ENCODE assay signal across 16 cellular contexts in genomic region chr6:31775184-31775583, GRCh38. TPM values are rescaled to one million over a fixed set of nuclear protein-coding genes. Genes with fewer than 3 reads are reported as not detected.
DNase-seq lines count a peak whose midpoint lies in the region; ATAC-seq and TF ChIP-seq lines count a peak whose summit lies in the region.
"Had no signal": no experiment of that assay in that cellular context is flagged by ENCODE, and none has a peak within 500 bp of the region (broad histone marks: within the 10 kb centered on the region; RNA-seq: fewer than 3 reads in every experiment).

No MANE protein-coding gene starts in this region.

- H3K4me3 ChIP-seq in breast epithelium = no peak overlapping the region
- H3K4me3 ChIP-seq in mucosa of rectum (ENCODE audit: low read length in 2 of 2) = no peak overlapping the region
- H3K4me3 ChIP-seq: GM23338, lung, right lobe of liver, tibial nerve had no signal

- DNase-seq in T47D (ENCODE audit: low read depth in 1 of 2, low spot score in 1 of 2) (peak; percentile 42 to 72), breast epithelium (ENCODE audit: low spot score in 2 of 2) (no peak), NCI-H1417 treated with DMSO at 0.1 percent for 48 hours (lab: John Stamatoyannopoulos, UW) (no peak), DMS79 (lab: John Stamatoyannopoulos, UW) (no peak), DMS79 treated with DMSO at 0.1 percent for 48 hours (lab: John Stamatoyannopoulos, UW) (no peak)
- DNase-seq: activated B cell treated with CpG ODN at 0.5 μM for 24 hours; NCI-H1092; stimulated activated CD4-positive, alpha-beta T cell treated with anti-CD3 and anti-CD28 coated beads, Interleukin-2, amount 100 ng/mL, for 48 hours had no signal

- H3K9me3 ChIP-seq in breast epithelium (no peaks in the 10 kb centered on the region), mucosa of rectum (ENCODE audit: control insufficient read depth in 2 of 2, low read length in 2 of 2) (no peaks in the 10 kb centered on the region)
- H3K9me3 ChIP-seq: neutrophil, right lobe of liver, tibial nerve had no signal

- no peaks in the 10 kb centered on the region for H3K27me3 Mint-ChIP-seq in activated T-helper 17 cell treated with anti-CD3 and anti-CD28 coated beads, Interleukin-2, amount 50 U/mL, for 72 hours
- H3K27me3 Mint-ChIP-seq: activated B cell treated with CpG ODN at 0.5 μM for 24 hours had no signal

- peaks cover 22% of the 10 kb centered on the region for H3K4me1 Mint-ChIP-seq in activated T-helper 17 cell treated with anti-CD3 and anti-CD28 coated beads, Interleukin-2, amount 50 U/mL, for 72 hours
- H3K4me1 Mint-ChIP-seq: GM23338 had no signal

- intact Hi-C loops in breast epithelium (cut with DNase I; ENCODE audit: low total_unique reads) = no loop called here

- H3K27ac ChIP-seq in breast epithelium = no peak overlapping the region
- peak overlapping the region; percentile 74 to 85 for H3K27ac ChIP-seq in mucosa of rectum (ENCODE audit: low read depth in 2 of 2, low read length in 2 of 2)
- H3K27ac ChIP-seq: neutrophil, tibial nerve had no signal

- H3K36me3 ChIP-seq in breast epithelium (no peaks in the 10 kb centered on the region), mucosa of rectum (ENCODE audit: control insufficient read depth in 2 of 2, insufficient read depth in 2 of 2, low read length in 2 of 2) (peaks cover 5 to 6% of the 10 kb centered on the region in 2 donors)

- no peak for TF ChIP-seq CTCF in breast epithelium (IDR thresholded peaks at IDR 0.05)

- H3K27me3 ChIP-seq in breast epithelium (no peaks in the 10 kb centered on the region), mucosa of rectum (ENCODE audit: control insufficient read depth in 2 of 2, insufficient read depth in 2 of 2, low read length in 2 of 2) (no peaks in the 10 kb centered on the region)
- H3K27me3 ChIP-seq: right lobe of liver, tibial nerve had no signal

- peak overlapping the region; percentile 13 for H3K27ac Mint-ChIP-seq in activated T-helper 17 cell treated with anti-CD3 and anti-CD28 coated beads, Interleukin-2, amount 50 U/mL, for 72 hours
- H3K27ac Mint-ChIP-seq: activated B cell treated with CpG ODN at 0.5 μM for 24 hours, GM23338 had no signal

- H3K9me3 Mint-ChIP-seq in activated T-helper 17 cell treated with anti-CD3 and anti-CD28 coated beads, Interleukin-2, amount 50 U/mL, for 72 hours = no peaks in the 10 kb centered on the region
- H3K9me3 Mint-ChIP-seq: activated B cell treated with CpG ODN at 0.5 μM for 24 hours, GM23338 had no signal

- H3K36me3 Mint-ChIP-seq in activated T-helper 17 cell treated with anti-CD3 and anti-CD28 coated beads, Interleukin-2, amount 50 U/mL, for 72 hours (ENCODE audit: low read depth) = peaks cover 7% of the 10 kb centered on the region

- H3K9ac ChIP-seq in mucosa of rectum (ENCODE audit: low read depth in 1 of 2, low read length in 2 of 2) = peak overlapping the region in 1 of 2 donors; percentile 66

- TF ChIP-seq POLR2A in breast epithelium (IDR thresholded peaks at IDR 0.05) = no peak

- no peak for ATAC-seq in activated T-helper 17 cell treated with anti-CD3 and anti-CD28 coated beads, Interleukin-2, amount 50 U/mL, for 72 hours (replicated peaks)
- ATAC-seq in GM21737 (IDR thresholded peaks at IDR 0.05; ENCODE audit: unreplicated experiment) = no peak
- ATAC-seq: GM23338 had no signal

- in situ Hi-C loops in T47D (cut with HindIII; ENCODE audit: low pct_unique_long_range_greater_than_20kb, low sequenced_read_pairs) = no loop called here

- H3K4me1 ChIP-seq in breast epithelium (peaks cover 6 to 8% of the 10 kb centered on the region in 2 donors), mucosa of rectum (ENCODE audit: control insufficient read depth in 2 of 2, insufficient read depth in 2 of 2, low read length in 2 of 2) (peaks cover 27 to 32% of the 10 kb centered on the region in 2 donors)

- H3K4me3 Mint-ChIP-seq in activated T-helper 17 cell treated with anti-CD3 and anti-CD28 coated beads, Interleukin-2, amount 50 U/mL, for 72 hours = peak overlapping the region; percentile 64
- H3K4me3 Mint-ChIP-seq: activated B cell treated with CpG ODN at 0.5 μM for 24 hours, GM23338 had no signal

RNA-seq across cellular contexts. Expression of gene VWA7, which starts 1.9 kb away (rescaled TPM):
- total RNA-seq in breast epithelium = 1 to 10 TPM in 1 of 3 donors, under 1 TPM in 1, not detected in 1; under 0.01 to 1.6 TPM
- total RNA-seq in activated T-helper 17 cell treated with anti-CD3 and anti-CD28 coated beads, Interleukin-2, amount 50 U/mL, for 72 hours = 1 to 10 TPM; 2.9 to 4.2 TPM

RNA-seq across cellular contexts. Expression of gene SAPCD1, which starts 12.7 kb away (rescaled TPM):
- 1 to 10 TPM in 2 of 3 donors, not detected in 1; 1.6 to 2.0 TPM for total RNA-seq in breast epithelium
- 10 to 100 TPM; 12.1 to 18.9 TPM for total RNA-seq in activated T-helper 17 cell treated with anti-CD3 and anti-CD28 coated beads, Interleukin-2, amount 50 U/mL, for 72 hours

RNA-seq across cellular contexts. Expression of gene VARS1, which starts 20.4 kb away (rescaled TPM):
- total RNA-seq in breast epithelium = 10 to 100 TPM; 19.2 to 35.4 (median 26.2) TPM
- 100 to 1,000 TPM in 1 of 2 donors, 10 to 100 TPM in 1; 75.3 to 134 TPM for total RNA-seq in activated T-helper 17 cell treated with anti-CD3 and anti-CD28 coated beads, Interleukin-2, amount 50 U/mL, for 72 hours

RNA-seq across cellular contexts. Expression of gene LSM2, which starts 31.6 kb away (rescaled TPM):
- 10 to 100 TPM; 28.7 to 39.7 (median 32.6) TPM for total RNA-seq in breast epithelium
- 100 to 1,000 TPM in 1 of 2 donors, 10 to 100 TPM in 1; 92.5 to 139 TPM for total RNA-seq in activated T-helper 17 cell treated with anti-CD3 and anti-CD28 coated beads, Interleukin-2, amount 50 U/mL, for 72 hours

RNA-seq across cellular contexts. Expression of gene MSH5, which starts 35.4 kb away (rescaled TPM):
- 10 to 100 TPM in 1 of 3 donors, 1 to 10 TPM in 2; 7.9 to 13.4 (median 8.0) TPM for total RNA-seq in breast epithelium
- total RNA-seq in activated T-helper 17 cell treated with anti-CD3 and anti-CD28 coated beads, Interleukin-2, amount 50 U/mL, for 72 hours = 10 to 100 TPM; 78.9 to 82.6 TPM

Comparison
In these comparisons a context has a peak if more than half of its experiments do, and no peak if none do; other contexts are left out.
1. DNase-seq: peak in T47D (2 of 2); none in breast epithelium (0 of 2), NCI-H1417 treated with DMSO at 0.1 percent for 48 hours (single experiment), DMS79 (single experiment) and DMS79 treated with DMSO at 0.1 percent for 48 hours (single experiment).
2. H3K27ac ChIP-seq: peak in mucosa of rectum (2 of 2); none in breast epithelium (0 of 2).
3. RNA of gene SAPCD1, which starts 12.7 kb away (total RNA-seq): 12.1 to 18.9 TPM in activated T-helper 17 cell treated with anti-CD3 and anti-CD28 coated beads, Interleukin-2, amount 50 U/mL, for 72 hours; 1.6 to 2.0 TPM in breast epithelium; every median in the first group is over 4 times any median in the second.